In the genomic region with DNA sequence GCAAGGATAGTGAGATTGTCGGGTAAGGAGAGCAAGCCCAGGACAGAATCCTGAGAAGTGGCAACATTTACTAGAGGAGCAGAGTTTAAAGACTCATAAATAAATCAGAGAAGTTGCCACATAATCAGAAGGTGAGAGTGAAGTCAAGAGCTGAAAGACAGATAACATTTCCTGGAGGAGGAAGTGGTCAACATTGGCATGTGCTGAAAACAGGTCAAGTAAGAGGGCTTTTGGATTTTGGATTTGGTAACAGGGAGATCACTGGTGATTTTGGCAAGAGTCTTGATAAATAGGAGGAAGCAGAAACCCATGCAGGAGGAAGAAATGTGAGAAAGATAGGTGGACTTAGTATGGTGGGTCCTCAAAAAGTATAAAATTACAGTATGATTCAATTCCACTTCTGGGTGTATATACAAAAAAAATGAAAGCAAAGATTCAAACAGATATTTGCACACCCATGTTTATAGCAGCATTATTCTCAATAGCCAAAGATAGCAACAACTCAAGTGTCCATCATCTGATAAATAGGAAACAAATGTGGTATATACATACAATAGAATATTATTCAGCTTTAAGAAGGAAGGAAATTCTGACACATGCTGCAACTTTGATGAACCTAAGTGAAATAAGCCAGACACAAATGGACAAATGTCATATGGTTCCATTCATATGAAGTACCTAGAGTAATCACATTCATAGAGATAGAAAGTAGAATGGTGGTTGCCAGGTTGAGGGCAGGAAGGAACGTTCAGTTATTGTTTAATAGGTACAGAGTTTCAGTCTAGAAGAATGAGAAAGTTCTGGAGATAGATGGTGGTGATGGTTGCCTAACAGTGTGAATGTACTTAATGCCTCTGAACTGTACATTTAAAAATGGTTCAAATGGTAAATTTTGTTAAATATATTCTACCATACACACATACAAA, we compare ENCODE assay signal across 1 cellular context.
TF ChIP-seq lines count a peak whose summit lies in the region.

No MANE protein-coding gene starts in this region.

TF ChIP-seq in K562, 482 proteins besides CTCF, POLR2A, EP300 and RAD21 (continued from another document and continues in another):
- TF ChIP-seq, protein P1, sequence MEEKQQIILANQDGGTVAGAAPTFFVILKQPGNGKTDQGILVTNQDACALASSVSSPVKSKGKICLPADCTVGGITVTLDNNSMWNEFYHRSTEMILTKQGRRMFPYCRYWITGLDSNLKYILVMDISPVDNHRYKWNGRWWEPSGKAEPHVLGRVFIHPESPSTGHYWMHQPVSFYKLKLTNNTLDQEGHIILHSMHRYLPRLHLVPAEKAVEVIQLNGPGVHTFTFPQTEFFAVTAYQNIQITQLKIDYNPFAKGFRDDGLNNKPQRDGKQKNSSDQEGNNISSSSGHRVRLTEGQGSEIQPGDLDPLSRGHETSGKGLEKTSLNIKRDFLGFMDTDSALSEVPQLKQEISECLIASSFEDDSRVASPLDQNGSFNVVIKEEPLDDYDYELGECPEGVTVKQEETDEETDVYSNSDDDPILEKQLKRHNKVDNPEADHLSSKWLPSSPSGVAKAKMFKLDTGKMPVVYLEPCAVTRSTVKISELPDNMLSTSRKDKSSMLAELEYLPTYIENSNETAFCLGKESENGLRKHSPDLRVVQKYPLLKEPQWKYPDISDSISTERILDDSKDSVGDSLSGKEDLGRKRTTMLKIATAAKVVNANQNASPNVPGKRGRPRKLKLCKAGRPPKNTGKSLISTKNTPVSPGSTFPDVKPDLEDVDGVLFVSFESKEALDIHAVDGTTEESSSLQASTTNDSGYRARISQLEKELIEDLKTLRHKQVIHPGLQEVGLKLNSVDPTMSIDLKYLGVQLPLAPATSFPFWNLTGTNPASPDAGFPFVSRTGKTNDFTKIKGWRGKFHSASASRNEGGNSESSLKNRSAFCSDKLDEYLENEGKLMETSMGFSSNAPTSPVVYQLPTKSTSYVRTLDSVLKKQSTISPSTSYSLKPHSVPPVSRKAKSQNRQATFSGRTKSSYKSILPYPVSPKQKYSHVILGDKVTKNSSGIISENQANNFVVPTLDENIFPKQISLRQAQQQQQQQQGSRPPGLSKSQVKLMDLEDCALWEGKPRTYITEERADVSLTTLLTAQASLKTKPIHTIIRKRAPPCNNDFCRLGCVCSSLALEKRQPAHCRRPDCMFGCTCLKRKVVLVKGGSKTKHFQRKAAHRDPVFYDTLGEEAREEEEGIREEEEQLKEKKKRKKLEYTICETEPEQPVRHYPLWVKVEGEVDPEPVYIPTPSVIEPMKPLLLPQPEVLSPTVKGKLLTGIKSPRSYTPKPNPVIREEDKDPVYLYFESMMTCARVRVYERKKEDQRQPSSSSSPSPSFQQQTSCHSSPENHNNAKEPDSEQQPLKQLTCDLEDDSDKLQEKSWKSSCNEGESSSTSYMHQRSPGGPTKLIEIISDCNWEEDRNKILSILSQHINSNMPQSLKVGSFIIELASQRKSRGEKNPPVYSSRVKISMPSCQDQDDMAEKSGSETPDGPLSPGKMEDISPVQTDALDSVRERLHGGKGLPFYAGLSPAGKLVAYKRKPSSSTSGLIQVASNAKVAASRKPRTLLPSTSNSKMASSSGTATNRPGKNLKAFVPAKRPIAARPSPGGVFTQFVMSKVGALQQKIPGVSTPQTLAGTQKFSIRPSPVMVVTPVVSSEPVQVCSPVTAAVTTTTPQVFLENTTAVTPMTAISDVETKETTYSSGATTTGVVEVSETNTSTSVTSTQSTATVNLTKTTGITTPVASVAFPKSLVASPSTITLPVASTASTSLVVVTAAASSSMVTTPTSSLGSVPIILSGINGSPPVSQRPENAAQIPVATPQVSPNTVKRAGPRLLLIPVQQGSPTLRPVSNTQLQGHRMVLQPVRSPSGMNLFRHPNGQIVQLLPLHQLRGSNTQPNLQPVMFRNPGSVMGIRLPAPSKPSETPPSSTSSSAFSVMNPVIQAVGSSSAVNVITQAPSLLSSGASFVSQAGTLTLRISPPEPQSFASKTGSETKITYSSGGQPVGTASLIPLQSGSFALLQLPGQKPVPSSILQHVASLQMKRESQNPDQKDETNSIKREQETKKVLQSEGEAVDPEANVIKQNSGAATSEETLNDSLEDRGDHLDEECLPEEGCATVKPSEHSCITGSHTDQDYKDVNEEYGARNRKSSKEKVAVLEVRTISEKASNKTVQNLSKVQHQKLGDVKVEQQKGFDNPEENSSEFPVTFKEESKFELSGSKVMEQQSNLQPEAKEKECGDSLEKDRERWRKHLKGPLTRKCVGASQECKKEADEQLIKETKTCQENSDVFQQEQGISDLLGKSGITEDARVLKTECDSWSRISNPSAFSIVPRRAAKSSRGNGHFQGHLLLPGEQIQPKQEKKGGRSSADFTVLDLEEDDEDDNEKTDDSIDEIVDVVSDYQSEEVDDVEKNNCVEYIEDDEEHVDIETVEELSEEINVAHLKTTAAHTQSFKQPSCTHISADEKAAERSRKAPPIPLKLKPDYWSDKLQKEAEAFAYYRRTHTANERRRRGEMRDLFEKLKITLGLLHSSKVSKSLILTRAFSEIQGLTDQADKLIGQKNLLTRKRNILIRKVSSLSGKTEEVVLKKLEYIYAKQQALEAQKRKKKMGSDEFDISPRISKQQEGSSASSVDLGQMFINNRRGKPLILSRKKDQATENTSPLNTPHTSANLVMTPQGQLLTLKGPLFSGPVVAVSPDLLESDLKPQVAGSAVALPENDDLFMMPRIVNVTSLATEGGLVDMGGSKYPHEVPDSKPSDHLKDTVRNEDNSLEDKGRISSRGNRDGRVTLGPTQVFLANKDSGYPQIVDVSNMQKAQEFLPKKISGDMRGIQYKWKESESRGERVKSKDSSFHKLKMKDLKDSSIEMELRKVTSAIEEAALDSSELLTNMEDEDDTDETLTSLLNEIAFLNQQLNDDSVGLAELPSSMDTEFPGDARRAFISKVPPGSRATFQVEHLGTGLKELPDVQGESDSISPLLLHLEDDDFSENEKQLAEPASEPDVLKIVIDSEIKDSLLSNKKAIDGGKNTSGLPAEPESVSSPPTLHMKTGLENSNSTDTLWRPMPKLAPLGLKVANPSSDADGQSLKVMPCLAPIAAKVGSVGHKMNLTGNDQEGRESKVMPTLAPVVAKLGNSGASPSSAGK (IDR thresholded peaks at IDR 0.05): peak; percentile 68
- TF ChIP-seq, protein P2, sequence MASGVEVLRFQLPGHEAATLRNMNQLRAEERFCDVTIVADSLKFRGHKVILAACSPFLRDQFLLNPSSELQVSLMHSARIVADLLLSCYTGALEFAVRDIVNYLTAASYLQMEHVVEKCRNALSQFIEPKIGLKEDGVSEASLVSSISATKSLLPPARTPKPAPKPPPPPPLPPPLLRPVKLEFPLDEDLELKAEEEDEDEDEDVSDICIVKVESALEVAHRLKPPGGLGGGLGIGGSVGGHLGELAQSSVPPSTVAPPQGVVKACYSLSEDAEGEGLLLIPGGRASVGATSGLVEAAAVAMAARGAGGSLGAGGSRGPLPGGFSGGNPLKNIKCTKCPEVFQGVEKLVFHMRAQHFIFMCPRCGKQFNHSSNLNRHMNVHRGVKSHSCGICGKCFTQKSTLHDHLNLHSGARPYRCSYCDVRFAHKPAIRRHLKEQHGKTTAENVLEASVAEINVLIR (CRISPR knock-in tag; IDR thresholded peaks at IDR 0.05): no peak
- no peak for TF ChIP-seq POLR3G (IDR thresholded peaks at IDR 0.05; ENCODE audit: extremely low read depth, insufficient read length, insufficient replicate concordance)
- TF ChIP-seq KAT7 (CRISPR knock-in tag; IDR thresholded peaks at IDR 0.05; ENCODE audit: borderline replicate concordance): no peak
- TF ChIP-seq, protein P3, sequence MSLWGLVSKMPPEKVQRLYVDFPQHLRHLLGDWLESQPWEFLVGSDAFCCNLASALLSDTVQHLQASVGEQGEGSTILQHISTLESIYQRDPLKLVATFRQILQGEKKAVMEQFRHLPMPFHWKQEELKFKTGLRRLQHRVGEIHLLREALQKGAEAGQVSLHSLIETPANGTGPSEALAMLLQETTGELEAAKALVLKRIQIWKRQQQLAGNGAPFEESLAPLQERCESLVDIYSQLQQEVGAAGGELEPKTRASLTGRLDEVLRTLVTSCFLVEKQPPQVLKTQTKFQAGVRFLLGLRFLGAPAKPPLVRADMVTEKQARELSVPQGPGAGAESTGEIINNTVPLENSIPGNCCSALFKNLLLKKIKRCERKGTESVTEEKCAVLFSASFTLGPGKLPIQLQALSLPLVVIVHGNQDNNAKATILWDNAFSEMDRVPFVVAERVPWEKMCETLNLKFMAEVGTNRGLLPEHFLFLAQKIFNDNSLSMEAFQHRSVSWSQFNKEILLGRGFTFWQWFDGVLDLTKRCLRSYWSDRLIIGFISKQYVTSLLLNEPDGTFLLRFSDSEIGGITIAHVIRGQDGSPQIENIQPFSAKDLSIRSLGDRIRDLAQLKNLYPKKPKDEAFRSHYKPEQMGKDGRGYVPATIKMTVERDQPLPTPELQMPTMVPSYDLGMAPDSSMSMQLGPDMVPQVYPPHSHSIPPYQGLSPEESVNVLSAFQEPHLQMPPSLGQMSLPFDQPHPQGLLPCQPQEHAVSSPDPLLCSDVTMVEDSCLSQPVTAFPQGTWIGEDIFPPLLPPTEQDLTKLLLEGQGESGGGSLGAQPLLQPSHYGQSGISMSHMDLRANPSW (CRISPR knock-in tag; IDR thresholded peaks at IDR 0.05): no peak
- no peak for TF ChIP-seq PCBP2 (IDR thresholded peaks at IDR 0.05; ENCODE audit: low read depth, low read length, poor library complexity, severe bottlenecking)
- no peak for TF ChIP-seq IFI16 (CRISPR knock-in tag; IDR thresholded peaks at IDR 0.05)
- no peak for TF ChIP-seq ARID2 (IDR thresholded peaks at IDR 0.05)
- no peak for TF ChIP-seq IRF2 (CRISPR knock-in tag; IDR thresholded peaks at IDR 0.05)
- TF ChIP-seq POLR2H (tag; IDR thresholded peaks at IDR 0.05; ENCODE audit: low read depth): peak; percentile 43; the same call in 1 of the 2 replicates
- TF ChIP-seq, protein P4, sequence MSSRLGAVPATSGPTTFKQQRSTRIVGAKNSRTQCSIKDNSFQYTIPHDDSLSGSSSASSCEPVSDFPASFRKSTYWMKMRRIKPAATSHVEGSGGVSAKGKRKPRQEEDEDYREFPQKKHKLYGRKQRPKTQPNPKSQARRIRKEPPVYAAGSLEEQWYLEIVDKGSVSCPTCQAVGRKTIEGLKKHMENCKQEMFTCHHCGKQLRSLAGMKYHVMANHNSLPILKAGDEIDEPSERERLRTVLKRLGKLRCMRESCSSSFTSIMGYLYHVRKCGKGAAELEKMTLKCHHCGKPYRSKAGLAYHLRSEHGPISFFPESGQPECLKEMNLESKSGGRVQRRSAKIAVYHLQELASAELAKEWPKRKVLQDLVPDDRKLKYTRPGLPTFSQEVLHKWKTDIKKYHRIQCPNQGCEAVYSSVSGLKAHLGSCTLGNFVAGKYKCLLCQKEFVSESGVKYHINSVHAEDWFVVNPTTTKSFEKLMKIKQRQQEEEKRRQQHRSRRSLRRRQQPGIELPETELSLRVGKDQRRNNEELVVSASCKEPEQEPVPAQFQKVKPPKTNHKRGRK (tag; IDR thresholded peaks at IDR 0.05): no peak
- no peak for TF ChIP-seq ZNF57 (CRISPR knock-in tag; IDR thresholded peaks at IDR 0.05)
- TF ChIP-seq, protein P5, sequence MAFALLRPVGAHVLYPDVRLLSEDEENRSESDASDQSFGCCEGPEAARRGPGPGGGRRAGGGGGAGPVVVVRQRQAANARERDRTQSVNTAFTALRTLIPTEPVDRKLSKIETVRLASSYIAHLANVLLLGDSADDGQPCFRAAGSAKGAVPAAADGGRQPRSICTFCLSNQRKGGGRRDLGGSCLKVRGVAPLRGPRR (CRISPR knock-in tag; IDR thresholded peaks at IDR 0.05): no peak
- TF ChIP-seq ZEB2 (IDR thresholded peaks at IDR 0.05): peak; percentile 77
- TF ChIP-seq, protein P6, sequence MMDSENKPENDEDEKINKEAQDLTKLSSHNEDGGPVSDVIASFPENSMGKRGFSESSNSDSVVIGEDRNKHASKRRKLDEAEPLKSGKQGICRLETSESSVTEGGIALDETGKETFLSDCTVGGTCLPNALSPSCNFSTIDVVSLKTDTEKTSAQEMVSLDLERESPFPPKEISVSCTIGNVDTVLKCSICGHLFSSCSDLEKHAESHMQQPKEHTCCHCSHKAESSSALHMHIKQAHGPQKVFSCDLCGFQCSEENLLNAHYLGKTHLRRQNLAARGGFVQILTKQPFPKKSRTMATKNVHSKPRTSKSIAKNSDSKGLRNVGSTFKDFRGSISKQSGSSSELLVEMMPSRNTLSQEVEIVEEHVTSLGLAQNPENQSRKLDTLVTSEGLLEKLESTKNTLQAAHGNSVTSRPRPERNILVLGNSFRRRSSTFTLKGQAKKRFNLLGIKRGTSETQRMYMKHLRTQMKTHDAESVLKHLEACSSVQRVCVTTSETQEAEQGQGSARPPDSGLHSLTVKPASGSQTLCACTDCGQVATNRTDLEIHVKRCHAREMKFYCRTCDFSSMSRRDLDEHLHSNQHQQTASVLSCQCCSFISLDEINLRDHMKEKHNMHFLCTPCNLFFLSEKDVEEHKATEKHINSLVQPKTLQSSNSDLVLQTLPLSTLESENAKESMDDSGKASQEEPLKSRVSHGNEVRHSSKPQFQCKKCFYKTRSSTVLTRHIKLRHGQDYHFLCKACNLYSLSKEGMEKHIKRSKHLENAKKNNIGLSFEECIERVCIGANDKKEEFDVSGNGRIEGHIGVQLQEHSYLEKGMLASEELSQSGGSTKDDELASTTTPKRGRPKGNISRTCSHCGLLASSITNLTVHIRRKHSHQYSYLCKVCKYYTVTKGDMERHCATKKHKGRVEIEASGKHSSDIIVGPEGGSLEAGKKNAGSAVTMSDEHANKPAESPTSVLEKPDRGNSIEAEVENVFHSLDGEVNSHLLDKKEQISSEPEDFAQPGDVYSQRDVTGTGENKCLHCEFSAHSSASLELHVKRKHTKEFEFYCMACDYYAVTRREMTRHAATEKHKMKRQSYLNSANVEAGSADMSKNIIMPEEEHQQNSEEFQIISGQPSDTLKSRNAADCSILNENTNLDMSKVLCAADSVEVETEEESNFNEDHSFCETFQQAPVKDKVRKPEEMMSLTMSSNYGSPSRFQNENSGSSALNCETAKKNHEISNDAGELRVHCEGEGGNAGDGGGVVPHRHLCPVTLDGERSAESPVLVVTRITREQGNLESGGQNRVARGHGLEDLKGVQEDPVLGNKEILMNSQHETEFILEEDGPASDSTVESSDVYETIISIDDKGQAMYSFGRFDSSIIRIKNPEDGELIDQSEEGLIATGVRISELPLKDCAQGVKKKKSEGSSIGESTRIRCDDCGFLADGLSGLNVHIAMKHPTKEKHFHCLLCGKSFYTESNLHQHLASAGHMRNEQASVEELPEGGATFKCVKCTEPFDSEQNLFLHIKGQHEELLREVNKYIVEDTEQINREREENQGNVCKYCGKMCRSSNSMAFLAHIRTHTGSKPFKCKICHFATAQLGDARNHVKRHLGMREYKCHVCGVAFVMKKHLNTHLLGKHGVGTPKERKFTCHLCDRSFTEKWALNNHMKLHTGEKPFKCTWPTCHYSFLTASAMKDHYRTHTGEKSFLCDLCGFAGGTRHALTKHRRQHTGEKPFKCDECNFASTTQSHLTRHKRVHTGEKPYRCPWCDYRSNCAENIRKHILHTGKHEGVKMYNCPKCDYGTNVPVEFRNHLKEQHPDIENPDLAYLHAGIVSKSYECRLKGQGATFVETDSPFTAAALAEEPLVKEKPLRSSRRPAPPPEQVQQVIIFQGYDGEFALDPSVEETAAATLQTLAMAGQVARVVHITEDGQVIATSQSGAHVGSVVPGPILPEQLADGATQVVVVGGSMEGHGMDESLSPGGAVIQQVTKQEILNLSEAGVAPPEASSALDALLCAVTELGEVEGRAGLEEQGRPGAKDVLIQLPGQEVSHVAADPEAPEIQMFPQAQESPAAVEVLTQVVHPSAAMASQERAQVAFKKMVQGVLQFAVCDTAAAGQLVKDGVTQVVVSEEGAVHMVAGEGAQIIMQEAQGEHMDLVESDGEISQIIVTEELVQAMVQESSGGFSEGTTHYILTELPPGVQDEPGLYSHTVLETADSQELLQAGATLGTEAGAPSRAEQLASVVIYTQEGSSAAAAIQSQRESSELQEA (IDR thresholded peaks at IDR 0.05; ENCODE audit: low read depth): no peak
- TF ChIP-seq SMAD4 (CRISPR knock-in tag; conservative IDR thresholded peaks at IDR 0.05): peak; percentile 18; the same call in 1 of the 2 replicates
